ENCODE assay signal across 1 cellular context in genomic region chr20:17825251-17825691, GRCh38.
TF ChIP-seq lines count a peak whose summit lies in the region.

No MANE protein-coding gene starts in this region.

TF ChIP-seq in HepG2, 621 proteins besides CTCF, POLR2A, EP300 and RAD21 (continued from another document and continues in another):
- TF ChIP-seq ZKSCAN8 (CRISPR knock-in tag; IDR thresholded peaks at IDR 0.05; ENCODE audit: borderline replicate concordance), result no peak
- no peak for TF ChIP-seq FOXA1 (IDR thresholded peaks at IDR 0.05)
- TF ChIP-seq FOXA1 (CRISPR knock-in tag; IDR thresholded peaks at IDR 0.05), result no peak
- no peak for TF ChIP-seq NR2C2 (CRISPR knock-in tag; IDR thresholded peaks at IDR 0.05; ENCODE audit: borderline replicate concordance)
- TF ChIP-seq MIER3 (CRISPR knock-in tag; IDR thresholded peaks at IDR 0.05; ENCODE audit: borderline replicate concordance), result no peak
- TF ChIP-seq IRX3 (CRISPR knock-in tag; IDR thresholded peaks at IDR 0.05; ENCODE audit: borderline replicate concordance, low read depth), result no peak
- no peak for TF ChIP-seq ZNF331 (CRISPR knock-in tag; IDR thresholded peaks at IDR 0.05)
- no peak for TF ChIP-seq NR3C1 (CRISPR knock-in tag; IDR thresholded peaks at IDR 0.05)
- no peak for TF ChIP-seq SP140L (CRISPR knock-in tag; IDR thresholded peaks at IDR 0.05; ENCODE audit: borderline replicate concordance)
- TF ChIP-seq EEA1 (CRISPR knock-in tag; IDR thresholded peaks at IDR 0.05; ENCODE audit: borderline replicate concordance), result no peak
- TF ChIP-seq REL (CRISPR knock-in tag; conservative IDR thresholded peaks at IDR 0.05), result no peak
- TF ChIP-seq CAMTA2 (CRISPR knock-in tag; IDR thresholded peaks at IDR 0.05; ENCODE audit: borderline replicate concordance), result no peak
- no peak for TF ChIP-seq ZNF296 (CRISPR knock-in tag; conservative IDR thresholded peaks at IDR 0.05)
- TF ChIP-seq CHD2 (IDR thresholded peaks at IDR 0.05; ENCODE audit: low read depth, low read length), result no peak
- TF ChIP-seq KLF11 (CRISPR knock-in tag; IDR thresholded peaks at IDR 0.05), result no peak
- TF ChIP-seq SATB2 (CRISPR knock-in tag; IDR thresholded peaks at IDR 0.05), result no peak
- no peak for TF ChIP-seq KLF13 (CRISPR knock-in tag; IDR thresholded peaks at IDR 0.05)
- TF ChIP-seq ZNF20 (CRISPR knock-in tag; IDR thresholded peaks at IDR 0.05), result no peak
- TF ChIP-seq ARID3A (IDR thresholded peaks at IDR 0.05; ENCODE audit: low read depth, low read length), result no peak
- no peak for TF ChIP-seq MIER2 (CRISPR knock-in tag; IDR thresholded peaks at IDR 0.05)
- TF ChIP-seq GABPB1 (CRISPR knock-in tag; IDR thresholded peaks at IDR 0.05), result peak; percentile 72
- no peak for TF ChIP-seq TBX2 (CRISPR knock-in tag; IDR thresholded peaks at IDR 0.05; ENCODE audit: borderline replicate concordance)
- TF ChIP-seq KLF12 (CRISPR knock-in tag; IDR thresholded peaks at IDR 0.05; ENCODE audit: borderline replicate concordance), result peak; percentile 52; the same call in 1 of the 2 replicates
- peak; percentile 47; the same call in 1 of the 2 replicates for TF ChIP-seq ELF1 (CRISPR knock-in tag; IDR thresholded peaks at IDR 0.05)
- TF ChIP-seq AHR (CRISPR knock-in tag; IDR thresholded peaks at IDR 0.05), result 0 out of 2 replicates have a peak, but pooled peaks have one; percentile 44
- no peak for TF ChIP-seq ZNF281 (CRISPR knock-in tag; IDR thresholded peaks at IDR 0.05; ENCODE audit: borderline replicate concordance)
- TF ChIP-seq ZBTB38 (CRISPR knock-in tag; IDR thresholded peaks at IDR 0.05), result peak; percentile 85
- 0 out of 2 replicates have a peak, but pooled peaks have one; percentile 30 for TF ChIP-seq FOXP4 (CRISPR knock-in tag; IDR thresholded peaks at IDR 0.05)
- no peak for TF ChIP-seq NONO (IDR thresholded peaks at IDR 0.05)
- 0 out of 2 replicates have a peak, but pooled peaks have one; percentile 36 for TF ChIP-seq NONO (CRISPR knock-in tag; conservative IDR thresholded peaks at IDR 0.05)
- TF ChIP-seq NBN (conservative IDR thresholded peaks at IDR 0.05), result no peak
- no peak for TF ChIP-seq ZNF609 (CRISPR knock-in tag; IDR thresholded peaks at IDR 0.05; ENCODE audit: borderline replicate concordance)
- no peak for TF ChIP-seq MTERF4 (CRISPR knock-in tag; IDR thresholded peaks at IDR 0.05)
- TF ChIP-seq ZBTB2 (CRISPR knock-in tag; IDR thresholded peaks at IDR 0.05; ENCODE audit: low read depth), result no peak
- no peak for TF ChIP-seq BCLAF1 (IDR thresholded peaks at IDR 0.05)
- TF ChIP-seq ZBTB33 (CRISPR knock-in tag; IDR thresholded peaks at IDR 0.05), result peak; percentile 75
- TF ChIP-seq MNT (IDR thresholded peaks at IDR 0.05), result no peak
- TF ChIP-seq HBP1 (CRISPR knock-in tag; IDR thresholded peaks at IDR 0.05; ENCODE audit: low read depth), result no peak
- TF ChIP-seq ZNF225 (CRISPR knock-in tag; IDR thresholded peaks at IDR 0.05), result no peak
